In the genomic region with DNA sequence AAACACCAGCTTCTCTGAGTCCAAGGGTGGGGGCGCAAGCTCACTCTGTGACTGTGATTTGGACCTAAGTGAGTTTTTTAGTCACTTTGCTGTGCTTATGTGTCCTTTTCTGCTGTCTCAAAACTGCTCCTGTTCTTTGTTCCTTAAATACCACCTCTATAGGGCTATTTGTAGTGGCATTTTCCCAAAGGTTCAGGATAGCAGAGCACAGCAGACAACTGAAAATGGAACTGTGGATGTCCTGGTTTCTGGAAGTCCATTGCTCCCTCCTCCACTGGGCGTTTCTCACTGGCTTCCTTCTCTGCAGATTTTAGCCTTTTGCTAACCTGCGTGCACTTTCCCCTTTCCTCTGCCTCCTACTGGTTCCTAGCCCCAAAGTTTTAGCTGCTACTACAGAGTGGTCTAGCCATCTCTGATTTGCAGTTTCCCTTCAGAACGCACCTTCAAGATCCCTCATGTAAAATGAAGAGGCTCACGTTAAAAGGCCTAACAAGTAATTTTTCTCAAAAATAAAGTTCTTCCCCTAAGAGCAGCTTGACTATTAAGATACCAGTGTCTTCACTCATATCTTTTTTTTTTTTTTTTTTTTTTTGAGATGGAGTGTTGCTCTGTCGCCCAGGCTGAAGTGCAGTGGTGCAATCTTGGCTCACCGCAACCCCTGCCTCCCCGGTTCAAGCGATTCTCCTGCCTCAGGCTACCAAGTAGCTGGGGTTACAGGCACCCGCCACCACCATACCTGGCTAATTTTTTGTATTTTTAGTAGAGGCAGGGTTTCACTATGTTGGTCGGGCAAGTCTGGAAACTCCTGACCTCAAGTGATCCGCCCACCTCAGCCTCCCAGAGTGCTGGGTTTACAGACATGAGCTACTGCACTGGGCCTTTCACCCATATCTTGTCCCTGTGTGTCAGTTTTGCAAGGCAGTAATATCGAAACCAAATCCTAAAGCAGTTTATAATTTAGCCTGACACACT, we compare ENCODE assay signal across 8 cellular contexts. TPM values are rescaled to one million over a fixed set of nuclear protein-coding genes. Genes with fewer than 3 reads are reported as not detected.
DNase-seq lines count a peak whose midpoint lies in the region; ATAC-seq and TF ChIP-seq lines count a peak whose summit lies in the region.

No MANE protein-coding gene starts in this region.

- peaks cover 16% of the 10 kb centered on the region for H3K4me1 Mint-ChIP-seq in activated CD4-positive, alpha-beta memory T cell treated with anti-CD3 and anti-CD28 coated beads, Interleukin-2, amount 10 ng/mL, durations not matched to agents 7 days and 5 days

- no peaks in the 10 kb centered on the region for H3K27me3 Mint-ChIP-seq in activated CD4-positive, alpha-beta memory T cell treated with anti-CD3 and anti-CD28 coated beads, Interleukin-2, amount 10 ng/mL, durations not matched to agents 7 days and 5 days

- peaks cover 15% of the 10 kb centered on the region for H3K36me3 Mint-ChIP-seq in activated CD4-positive, alpha-beta memory T cell treated with anti-CD3 and anti-CD28 coated beads, Interleukin-2, amount 10 ng/mL, durations not matched to agents 7 days and 5 days (ENCODE audit: low read depth)

- no peak overlapping the region for H3K27ac ChIP-seq in RWPE1

- POLR2A ChIA-PET in activated CD4-positive, alpha-beta memory T cell treated with anti-CD3 and anti-CD28 coated beads, Interleukin-2, amount 10 ng/mL, durations not matched to agents 7 days and 5 days (lab: Charles Lee): interaction anchor here (0.9 kb wide), 1 partner anchor 25 kb away, joined by 3 read pairs; no protein-coding TSS in a partner anchor
- POLR2A ChIA-PET in RWPE1 (lab: Yijun Ruan, JAX; ENCODE audit: low non-redundant PET): no interaction called here

- ATAC-seq in GM19324 (IDR thresholded peaks at IDR 0.05; ENCODE audit: low FRiP score, unreplicated experiment) (peak; percentile 81), HG02852 (IDR thresholded peaks at IDR 0.05; ENCODE audit: unreplicated experiment) (peak; percentile 97)

- H3K27ac Mint-ChIP-seq in activated CD4-positive, alpha-beta memory T cell treated with anti-CD3 and anti-CD28 coated beads, Interleukin-2, amount 10 ng/mL, durations not matched to agents 7 days and 5 days: no peak overlapping the region

- H3K9me3 Mint-ChIP-seq in activated CD4-positive, alpha-beta memory T cell treated with anti-CD3 and anti-CD28 coated beads, Interleukin-2, amount 10 ng/mL, durations not matched to agents 7 days and 5 days: no peaks in the 10 kb centered on the region

- peak overlapping the region; percentile 5 for H3K4me3 Mint-ChIP-seq in activated CD4-positive, alpha-beta memory T cell treated with anti-CD3 and anti-CD28 coated beads, Interleukin-2, amount 10 ng/mL, durations not matched to agents 7 days and 5 days

- DNase-seq in activated CD4-positive, alpha-beta memory T cell treated with anti-CD3 and anti-CD28 coated beads, Interleukin-2, amount 10 ng/mL, durations not matched to agents 7 days and 5 days: peak; percentile 40
- peak; percentile 42 for DNase-seq in stimulated activated CD4-positive, alpha-beta T cell treated with anti-CD3 and anti-CD28 coated beads, Interleukin-1b, Interleukin-23, amount 100 ng/mL, for 48 hours
- no peak for DNase-seq in SKM-1 treated with dmso at 0.1 percent for 144 hours (lab: John Stamatoyannopoulos, UW; ENCODE audit: unreplicated experiment)
- no peak for DNase-seq in NK-92 treated with Interleukin-12 subunit alpha and Interleukin-12 subunit beta, amount 100 ng/mL, for 24 hours (lab: John Stamatoyannopoulos, UW)
- no peak for DNase-seq in Ammon's horn (ENCODE audit: low spot score)
- DNase-seq in RWPE1 (ENCODE audit: low spot score): no peak

- CTCF ChIA-PET in activated CD4-positive, alpha-beta memory T cell treated with anti-CD3 and anti-CD28 coated beads, Interleukin-2, amount 10 ng/mL, durations not matched to agents 7 days and 5 days (lab: Charles Lee): interaction anchor here (1.1 to 1.9 kb wide), 4 partner anchors 10 to 202 kb away, joined by 3 to 6 read pairs (median 4); a partner anchor contains a TSS
- CTCF ChIA-PET in RWPE1 (lab: Yijun Ruan, JAX): interaction anchor here (0.7 kb wide), 1 partner anchor 286 kb away, joined by 3 read pairs; no protein-coding TSS in a partner anchor

- no peak for TF ChIP-seq CTCF in RWPE1 (conservative IDR thresholded peaks at IDR 0.05; ENCODE audit: low read depth)

RNA-seq across cellular contexts. Expression of a gene that starts 25.8 kb away (rescaled TPM):
- total RNA-seq in activated CD4-positive, alpha-beta memory T cell treated with anti-CD3 and anti-CD28 coated beads, Interleukin-2, amount 10 ng/mL, durations not matched to agents 7 days and 5 days: 10 to 100 TPM; 38.1 to 42.4 TPM

RNA-seq across cellular contexts. Expression of a gene that starts 55.0 kb away (rescaled TPM):
- total RNA-seq in activated CD4-positive, alpha-beta memory T cell treated with anti-CD3 and anti-CD28 coated beads, Interleukin-2, amount 10 ng/mL, durations not matched to agents 7 days and 5 days: 10 to 100 TPM; 56.0 to 57.3 TPM

Comparison
In these comparisons a context has a peak if more than half of its experiments do, and no peak if none do; other contexts are left out.
1. DNase-seq: peak in activated CD4-positive, alpha-beta memory T cell treated with anti-CD3 and anti-CD28 coated beads, Interleukin-2, amount 10 ng/mL, durations not matched to agents 7 days and 5 days (single experiment) and stimulated activated CD4-positive, alpha-beta T cell treated with anti-CD3 and anti-CD28 coated beads, Interleukin-1b, Interleukin-23, amount 100 ng/mL, for 48 hours (single experiment); none in SKM-1 treated with dmso at 0.1 percent for 144 hours (single experiment), NK-92 treated with Interleukin-12 subunit alpha and Interleukin-12 subunit beta, amount 100 ng/mL, for 24 hours (single experiment), Ammon's horn (single experiment) and RWPE1 (single experiment).